Comparison of ENCODE assay signal across 14 cellular contexts in genomic region chr22:38748487-38749136, GRCh38. TPM values are rescaled to one million over a fixed set of nuclear protein-coding genes. Genes with fewer than 3 reads are reported as not detected.
DNase-seq lines count a peak whose midpoint lies in the region; ATAC-seq, FAIRE-seq and TF ChIP-seq lines count a peak whose summit lies in the region.
"Had no signal": no experiment of that assay in that cellular context is flagged by ENCODE, and none has a peak within 500 bp of the region (broad histone marks: within the 10 kb centered on the region; RNA-seq: fewer than 3 reads in every experiment).

No MANE protein-coding gene starts in this region.

- FAIRE-seq in keratinocyte (lab: Jason Lieb, UNC) = peak; percentile 83

- H3K27ac ChIP-seq in mammary epithelial cell (ENCODE audit: insufficient read depth, low read depth, low read length) (no peak overlapping the region), keratinocyte (ENCODE audit: control insufficient read depth, insufficient read depth, low read length) (peak overlapping the region; percentile 37), urinary bladder (ENCODE audit: low read depth) (peak overlapping the region; percentile 27), colonic mucosa (no peak overlapping the region), endodermal cell (ENCODE audit: low read depth, low read length) (no peak overlapping the region)
- H3K27ac ChIP-seq: KMS-11, lower lobe of right lung, stomach had no signal

- H3K4me2 ChIP-seq in mammary epithelial cell (ENCODE audit: insufficient read depth, low read depth, low read length) = peak overlapping the region; percentile 72
- H3K4me2 ChIP-seq in keratinocyte (ENCODE audit: control insufficient read depth, extremely low read depth, insufficient read depth, low read depth, low read length) = peak overlapping the region; percentile 68
- H3K4me2 ChIP-seq: KMS-11 had no signal

- H3K36me3 Mint-ChIP-seq in MCF 10A (ENCODE audit: insufficient read depth, unreplicated experiment) = peaks cover 81% of the 10 kb centered on the region
- H3K36me3 Mint-ChIP-seq in activated naive CD8-positive, alpha-beta T cell treated with anti-CD3 and anti-CD28 coated beads for 36 hours = peaks cover 51% of the 10 kb centered on the region
- H3K36me3 Mint-ChIP-seq in endodermal cell (ENCODE audit: low read depth) = peaks cover 45% of the 10 kb centered on the region

- H2AFZ ChIP-seq in mammary epithelial cell (ENCODE audit: low read depth, low read length) (no peak overlapping the region), keratinocyte (ENCODE audit: control insufficient read depth, low read length) (peak overlapping the region; percentile 44)

- dilution Hi-C loops in mammary epithelial cell (cut with HindIII; ENCODE audit: low sequenced_read_pairs) = no loop called here
- dilution Hi-C loops in keratinocyte (cut with MboI; ENCODE audit: extremely low pct_ligation_motif_present, low sequenced_read_pairs) = no loop called here

- in situ Hi-C loops in mammary epithelial cell (cut with MboI; ENCODE audit: low sequenced_read_pairs in 2 of 2) = no loop called here

- H3K79me2 ChIP-seq in mammary epithelial cell (ENCODE audit: insufficient read depth, low read length) = peaks cover 13% of the 10 kb centered on the region
- peaks cover 2% of the 10 kb centered on the region for H3K79me2 ChIP-seq in keratinocyte (ENCODE audit: control insufficient read depth, insufficient read depth, low read length)

- DNase-seq in mammary epithelial cell (peak; percentile 43), MCF 10A (ENCODE audit: unreplicated experiment) (no peak), keratinocyte (ENCODE audit: low read depth, low spot score) (no peak), colonic mucosa (no peak), endodermal cell (no peak)
- no peak for DNase-seq in activated naive CD8-positive, alpha-beta T cell treated with anti-CD3 and anti-CD28 coated beads for 36 hours
- DNase-seq: anterior cingulate cortex, lower lobe of right lung, NCI-H1417, nucleus accumbens, stomach had no signal

- TF ChIP-seq CTCF in mammary epithelial cell (conservative IDR thresholded peaks at IDR 0.05 in 1 of 2, IDR thresholded peaks at IDR 0.05 in 1 of 2; ENCODE audit: extremely low read depth in 1 of 2, insufficient read depth in 1 of 2, low read depth in 1 of 2, low read length in 2 of 2) (no peak), MCF 10A (IDR thresholded peaks at IDR 0.05; ENCODE audit: unreplicated experiment) (no peak), keratinocyte (optimal IDR thresholded peaks at IDR 0.05 in 1 of 3, IDR thresholded peaks at IDR 0.05 in 1 of 3, conservative IDR thresholded peaks at IDR 0.05 in 1 of 3; ENCODE audit: extremely low read depth in 1 of 3, insufficient read depth in 2 of 3, low read length in 3 of 3) (no peak), colonic mucosa (IDR thresholded peaks at IDR 0.05) (no peak), endodermal cell (conservative IDR thresholded peaks at IDR 0.05) (no peak)

- H3K27ac Mint-ChIP-seq in MCF 10A (ENCODE audit: low read depth, unreplicated experiment) (no peak overlapping the region), endodermal cell (no peak overlapping the region)
- H3K27ac Mint-ChIP-seq in activated naive CD8-positive, alpha-beta T cell treated with anti-CD3 and anti-CD28 coated beads for 36 hours = peak overlapping the region; percentile 74

- no peak for ATAC-seq in GM21367 (IDR thresholded peaks at IDR 0.05; ENCODE audit: unreplicated experiment)
- ATAC-seq: lower lobe of right lung had no signal

- H3K27me3 Mint-ChIP-seq in MCF 10A (ENCODE audit: insufficient read depth, unreplicated experiment) = no peaks in the 10 kb centered on the region
- no peaks in the 10 kb centered on the region for H3K27me3 Mint-ChIP-seq in activated naive CD8-positive, alpha-beta T cell treated with anti-CD3 and anti-CD28 coated beads for 36 hours
- H3K27me3 Mint-ChIP-seq in endodermal cell (ENCODE audit: insufficient read depth) = no peaks in the 10 kb centered on the region

- no peaks in the 10 kb centered on the region for H3K9me1 ChIP-seq in keratinocyte (ENCODE audit: control insufficient read depth, extremely low read depth, insufficient read depth, low read length)

- peaks cover 1% of the 10 kb centered on the region for H3K4me1 Mint-ChIP-seq in MCF 10A (ENCODE audit: insufficient read depth, unreplicated experiment)
- H3K4me1 Mint-ChIP-seq in activated naive CD8-positive, alpha-beta T cell treated with anti-CD3 and anti-CD28 coated beads for 36 hours = peaks cover 49% of the 10 kb centered on the region
- no peaks in the 10 kb centered on the region for H3K4me1 Mint-ChIP-seq in endodermal cell

- H3K4me1 ChIP-seq in mammary epithelial cell (ENCODE audit: insufficient read depth, low read length) (peaks cover 41% of the 10 kb centered on the region), keratinocyte (ENCODE audit: control insufficient read depth, extremely low read depth, insufficient read depth, low read length) (peaks cover 31% of the 10 kb centered on the region), urinary bladder (ENCODE audit: insufficient read depth) (no peaks in the 10 kb centered on the region), colonic mucosa (peaks cover 4% of the 10 kb centered on the region), endodermal cell (ENCODE audit: control insufficient read depth, insufficient read depth, low read length) (peaks cover 1% of the 10 kb centered on the region)

- H3K9ac ChIP-seq in mammary epithelial cell (ENCODE audit: insufficient read depth, low read length) (no peak overlapping the region), keratinocyte (ENCODE audit: control insufficient read depth, extremely low read depth, insufficient read depth, low read length) (no peak overlapping the region), colonic mucosa (ENCODE audit: low read depth in 2 of 2, low read length in 2 of 2) (no peak overlapping the region), endodermal cell (ENCODE audit: extremely low read depth, low read length, poor library complexity, severe bottlenecking) (no peak overlapping the region)
- H3K9ac ChIP-seq: KMS-11 had no signal

- H3K4me3 Mint-ChIP-seq in MCF 10A (ENCODE audit: unreplicated experiment) (no peak overlapping the region), endodermal cell (no peak overlapping the region)
- H3K4me3 Mint-ChIP-seq in activated naive CD8-positive, alpha-beta T cell treated with anti-CD3 and anti-CD28 coated beads for 36 hours = no peak overlapping the region

- H3K9me3 ChIP-seq in mammary epithelial cell (replicated peaks; ENCODE audit: insufficient read depth, low read length) = no peaks in the 10 kb centered on the region
- no peaks in the 10 kb centered on the region for H3K9me3 ChIP-seq in keratinocyte (ENCODE audit: control insufficient read depth, low read depth, low read length)
- no peaks in the 10 kb centered on the region for H3K9me3 ChIP-seq in colonic mucosa
- H3K9me3 ChIP-seq in endodermal cell (ENCODE audit: control insufficient read depth, low read length) = no peaks in the 10 kb centered on the region
- H3K9me3 ChIP-seq: lower lobe of right lung, stomach had no signal

- no TSS peak for BruUV-seq in mammary epithelial cell (replicated peaks; lab: Mats Ljungman, UMichigan)
- no TSS peak for BruUV-seq in MCF 10A (replicated peaks; lab: Mats Ljungman, UMichigan)

- WGBS in mammary epithelial cell (ENCODE audit: low coverage, missing lambda C conversion rate) = 73% methylated on average over 12 of the region's 14 CpGs
- WGBS in urinary bladder = 79% methylated on average over 14 of the region's 14 CpGs
- 88 to 93% methylated on average over 11 to 14 of the region's 14 CpGs for WGBS in endodermal cell (ENCODE audit: insufficient coverage in 1 of 2, insufficient read length in 1 of 2), 2 experiments

- peaks cover 26% of the 10 kb centered on the region for H3K36me3 ChIP-seq in mammary epithelial cell (ENCODE audit: insufficient read depth, low read length)
- H3K36me3 ChIP-seq in keratinocyte (ENCODE audit: control insufficient read depth in 2 of 2, extremely low read depth in 1 of 2, insufficient read depth in 2 of 2, low read length in 2 of 2) = peaks cover 30 to 40% of the 10 kb centered on the region in 2 experiments
- no peaks in the 10 kb centered on the region for H3K36me3 ChIP-seq in urinary bladder (ENCODE audit: insufficient read depth)
- peaks cover 26% of the 10 kb centered on the region for H3K36me3 ChIP-seq in colonic mucosa
- H3K36me3 ChIP-seq in endodermal cell (ENCODE audit: control insufficient read depth, insufficient read depth, low read length) = peaks cover 58% of the 10 kb centered on the region

- H3K9me3 Mint-ChIP-seq in MCF 10A (ENCODE audit: unreplicated experiment) (no peaks in the 10 kb centered on the region), endodermal cell (no peaks in the 10 kb centered on the region)
- H3K9me3 Mint-ChIP-seq in activated naive CD8-positive, alpha-beta T cell treated with anti-CD3 and anti-CD28 coated beads for 36 hours = no peaks in the 10 kb centered on the region

- CTCF ChIA-PET in mammary epithelial cell (lab: Charles Lee; ENCODE audit: low non-redundant PET) = no interaction called here
- CTCF ChIA-PET in MCF 10A (lab: Yijun Ruan, JAX) = interaction anchor here (1.2 kb wide), 1 partner anchor 15 kb away, joined by 3 read pairs; no protein-coding TSS in a partner anchor

- H3K4me3 ChIP-seq in mammary epithelial cell (replicated peaks in 1 of 3; ENCODE audit: insufficient read depth in 1 of 3, low read depth in 2 of 3, low read length in 3 of 3) (peak overlapping the region in 1 of 3 experiments; percentile 12), keratinocyte (ENCODE audit: control insufficient read depth in 2 of 3, extremely low read depth in 1 of 3, insufficient read depth in 2 of 3, low read depth in 1 of 3, low read length in 3 of 3) (no peak overlapping the region), urinary bladder (ENCODE audit: low read depth, low read length) (no peak overlapping the region), colonic mucosa (no peak overlapping the region), endodermal cell (ENCODE audit: low read length) (no peak overlapping the region)
- H3K4me3 ChIP-seq: lower lobe of right lung, stomach had no signal

- H4K20me1 ChIP-seq in mammary epithelial cell (ENCODE audit: insufficient read depth, low read length) = no peaks in the 10 kb centered on the region
- H4K20me1 ChIP-seq in keratinocyte (ENCODE audit: control insufficient read depth, extremely low read depth, insufficient read depth, low read length) = no peaks in the 10 kb centered on the region

- POLR2A ChIA-PET in MCF 10A (lab: Yijun Ruan, JAX) = interaction anchor here (0.6 to 3.3 kb wide), 2 partner anchors 15 to 29 kb away, joined by 3 to 10 read pairs; no protein-coding TSS in a partner anchor

- no peaks in the 10 kb centered on the region for H3K27me3 ChIP-seq in mammary epithelial cell (ENCODE audit: insufficient read depth, low read length)
- H3K27me3 ChIP-seq in keratinocyte (ENCODE audit: control insufficient read depth, extremely low read depth, insufficient read depth, low read length) = no peaks in the 10 kb centered on the region
- no peaks in the 10 kb centered on the region for H3K27me3 ChIP-seq in colonic mucosa
- H3K27me3 ChIP-seq in endodermal cell (ENCODE audit: control insufficient read depth, insufficient read depth, low read length, poor library complexity, severe bottlenecking) = no peaks in the 10 kb centered on the region
- H3K27me3 ChIP-seq: stomach had no signal

- intact Hi-C loops in mammary epithelial cell (cut with micrococcal nuclease) = no loop called here
- intact Hi-C loops in MCF 10A (cut with micrococcal nuclease) = no loop called here
- intact Hi-C loops in colonic mucosa (cut with DNase I) = no loop called here

RNA-seq across cellular contexts. Expression of gene SUN2, which starts 7.2 kb away (rescaled TPM):
- total RNA-seq in mammary epithelial cell = 100 to 1,000 TPM in 1 of 2 donors, 10 to 100 TPM in 1; 70.3 to 106 TPM
- 39.1 TPM for polyA plus RNA-seq in mammary epithelial cell
- polyA minus RNA-seq in mammary epithelial cell = 142 TPM
- 51.9 and 66.8 TPM in 2 replicates for total RNA-seq in MCF 10A (2022)
- 10 to 100 TPM; 72.3 to 74.2 TPM for total RNA-seq in activated naive CD8-positive, alpha-beta T cell treated with anti-CD3 and anti-CD28 coated beads for 36 hours
- 15.9 to 23.2 TPM (median 21.9 TPM) in 3 replicates for polyA plus RNA-seq in keratinocyte
- 27.4 TPM for polyA plus RNA-seq in keratinocyte (2011; ENCODE audit: low read depth)
- 4.7 and 7.9 TPM in 2 replicates for polyA plus RNA-seq in keratinocyte (2011; cell fraction: cytosol; rRNA removed)
- polyA plus RNA-seq in keratinocyte (2011; cell fraction: nucleus; rRNA removed) = 40.0 and 46.0 TPM in 2 replicates
- polyA plus RNA-seq in keratinocyte (2012; ENCODE audit: low replicate concordance) = 22.5 and 30.2 TPM in 2 replicates
- polyA minus RNA-seq in keratinocyte = 34.9 to 94.3 TPM (median 45.6 TPM) in 3 replicates
- polyA minus RNA-seq in keratinocyte (2011; cell fraction: cytosol; rRNA and poly(A)+ RNA removed) = 35.5 TPM
- 72.8 and 78.4 TPM in 2 replicates for polyA minus RNA-seq in keratinocyte (2011; cell fraction: nucleus; rRNA and poly(A)+ RNA removed)
- 59.7 TPM for total RNA-seq in urinary bladder
- 271 TPM for polyA plus RNA-seq in urinary bladder
- 100 to 1,000 TPM; 106 to 123 TPM for total RNA-seq in colonic mucosa
- total RNA-seq in endodermal cell = 10 to 100 TPM; 23.0 to 32.4 TPM
- polyA plus RNA-seq in endodermal cell (2013, experiment 1 of 2) = 66.3 TPM
- 71.5 TPM for polyA plus RNA-seq in endodermal cell (2013, experiment 2 of 2)

RNA-seq across cellular contexts. Expression of gene GTPBP1, which starts 42.9 kb away (rescaled TPM):
- 10 to 100 TPM; 23.0 to 47.4 TPM for total RNA-seq in mammary epithelial cell
- 20.1 TPM for polyA plus RNA-seq in mammary epithelial cell
- polyA minus RNA-seq in mammary epithelial cell = 33.3 TPM
- 62.5 and 66.4 TPM in 2 replicates for total RNA-seq in MCF 10A (2022)
- 10 to 100 TPM; 82.4 TPM for total RNA-seq in activated naive CD8-positive, alpha-beta T cell treated with anti-CD3 and anti-CD28 coated beads for 36 hours
- polyA plus RNA-seq in keratinocyte = 9.7 to 19.8 TPM (median 16.3 TPM) in 3 replicates
- polyA plus RNA-seq in keratinocyte (2011; ENCODE audit: low read depth) = 28.5 TPM
- 7.8 and 12.9 TPM in 2 replicates for polyA plus RNA-seq in keratinocyte (2011; cell fraction: cytosol; rRNA removed)
- 28.5 and 32.0 TPM in 2 replicates for polyA plus RNA-seq in keratinocyte (2011; cell fraction: nucleus; rRNA removed)
- 15.9 and 21.3 TPM in 2 replicates for polyA plus RNA-seq in keratinocyte (2012; ENCODE audit: low replicate concordance)
- polyA minus RNA-seq in keratinocyte = 26.2 to 57.6 TPM (median 36.7 TPM) in 3 replicates
- 16.3 TPM for polyA minus RNA-seq in keratinocyte (2011; cell fraction: cytosol; rRNA and poly(A)+ RNA removed)
- 19.1 and 20.2 TPM in 2 replicates for polyA minus RNA-seq in keratinocyte (2011; cell fraction: nucleus; rRNA and poly(A)+ RNA removed)
- 30.8 TPM for total RNA-seq in urinary bladder
- 27.8 TPM for polyA plus RNA-seq in urinary bladder
- total RNA-seq in colonic mucosa = 10 to 100 TPM; 64.6 to 65.6 TPM
- total RNA-seq in endodermal cell = 10 to 100 TPM; 79.0 to 86.1 TPM
- polyA plus RNA-seq in endodermal cell (2013, experiment 1 of 2) = 50.9 TPM
- 49.5 TPM for polyA plus RNA-seq in endodermal cell (2013, experiment 2 of 2)

RNA-seq across cellular contexts. Expression of gene DNAL4, which starts 45.3 kb away (rescaled TPM):
- 10 to 100 TPM; 12.6 to 13.5 TPM for total RNA-seq in mammary epithelial cell
- 11.4 TPM for polyA plus RNA-seq in mammary epithelial cell
- polyA minus RNA-seq in mammary epithelial cell = 3.4 TPM
- 18.3 and 30.3 TPM in 2 replicates for total RNA-seq in MCF 10A (2022)
- 1 to 10 TPM; 6.7 to 7.4 TPM for total RNA-seq in activated naive CD8-positive, alpha-beta T cell treated with anti-CD3 and anti-CD28 coated beads for 36 hours
- 11.4 to 17.4 TPM (median 14.9 TPM) in 3 replicates for polyA plus RNA-seq in keratinocyte
- polyA plus RNA-seq in keratinocyte (2011; ENCODE audit: low read depth) = 14.3 TPM
- polyA plus RNA-seq in keratinocyte (2011; cell fraction: cytosol; rRNA removed) = 14.3 and 21.3 TPM in 2 replicates
- 9.4 and 11.6 TPM in 2 replicates for polyA plus RNA-seq in keratinocyte (2011; cell fraction: nucleus; rRNA removed)
- polyA plus RNA-seq in keratinocyte (2012; ENCODE audit: low replicate concordance) = 10.7 and 18.9 TPM in 2 replicates
- 8.9 to 16.1 TPM (median 13.1 TPM) in 3 replicates for polyA minus RNA-seq in keratinocyte
- 13.8 TPM for polyA minus RNA-seq in keratinocyte (2011; cell fraction: cytosol; rRNA and poly(A)+ RNA removed)
- 3.3 and 3.6 TPM in 2 replicates for polyA minus RNA-seq in keratinocyte (2011; cell fraction: nucleus; rRNA and poly(A)+ RNA removed)
- 12.4 TPM for total RNA-seq in urinary bladder
- polyA plus RNA-seq in urinary bladder = 21.5 TPM
- total RNA-seq in colonic mucosa = 10 to 100 TPM; 15.8 to 17.8 TPM
- total RNA-seq in endodermal cell = 10 to 100 TPM; 24.8 to 29.8 TPM
- polyA plus RNA-seq in endodermal cell (2013, experiment 1 of 2) = 28.5 TPM
- 25.9 TPM for polyA plus RNA-seq in endodermal cell (2013, experiment 2 of 2)

RNA-seq across cellular contexts. Expression of gene JOSD1, which starts 47.9 kb away (rescaled TPM):
- total RNA-seq in mammary epithelial cell (10 to 100 TPM; 51.5 to 64.5 TPM), MCF 10A (2022) (84.9 and 86.9 TPM in 2 replicates), urinary bladder (40.2 TPM), colonic mucosa (100 to 1,000 TPM in 1 of 2 donors, 10 to 100 TPM in 1; 52.4 to 108 TPM), endodermal cell (10 to 100 TPM; 21.2 to 26.7 TPM)
- polyA plus RNA-seq in mammary epithelial cell (42.8 TPM), keratinocyte (23.8 to 40.7 TPM (median 32.6 TPM) in 3 replicates), urinary bladder (43.9 TPM)
- polyA minus RNA-seq in mammary epithelial cell (68.6 TPM), keratinocyte (23.5 to 56.9 TPM (median 33.5 TPM) in 3 replicates)
- 10 to 100 TPM; 79.4 to 83.7 TPM for total RNA-seq in activated naive CD8-positive, alpha-beta T cell treated with anti-CD3 and anti-CD28 coated beads for 36 hours
- 6.0 TPM for polyA plus RNA-seq in keratinocyte (2011; ENCODE audit: low read depth)
- polyA plus RNA-seq in keratinocyte (2011; cell fraction: cytosol; rRNA removed) = 29.7 and 32.1 TPM in 2 replicates
- polyA plus RNA-seq in keratinocyte (2011; cell fraction: nucleus; rRNA removed) = 39.0 and 39.2 TPM in 2 replicates
- 20.6 and 34.6 TPM in 2 replicates for polyA plus RNA-seq in keratinocyte (2012; ENCODE audit: low replicate concordance)
- polyA minus RNA-seq in keratinocyte (2011; cell fraction: cytosol; rRNA and poly(A)+ RNA removed) = 38.6 TPM
- polyA minus RNA-seq in keratinocyte (2011; cell fraction: nucleus; rRNA and poly(A)+ RNA removed) = 19.1 and 31.5 TPM in 2 replicates
- 35.3 TPM for polyA plus RNA-seq in endodermal cell (2013, experiment 1 of 2)
- 33.0 TPM for polyA plus RNA-seq in endodermal cell (2013, experiment 2 of 2)

Comparison
In these comparisons a context has a peak if more than half of its experiments do, and no peak if none do; other contexts are left out.
1. H3K27ac ChIP-seq: peak in keratinocyte (single experiment) and urinary bladder (single experiment); none in mammary epithelial cell (single experiment), colonic mucosa (single experiment) and endodermal cell (single experiment).